Comparison of ENCODE assay signal across 33 cellular contexts in genomic region chr4:85391011-85391410, GRCh38.
"Had no signal": no experiment of that assay in that cellular context is flagged by ENCODE, and none has a peak within 500 bp of the region (broad histone marks: within the 10 kb centered on the region; RNA-seq: fewer than 3 reads in every experiment).

No MANE protein-coding gene starts in this region.

- H3K27me3 ChIP-seq: esophagus muscularis mucosa, foreskin keratinocyte, heart left ventricle, left lung, right lobe of liver, tibial artery, upper lobe of right lung had no signal

- H3K27ac Mint-ChIP-seq: activated naive CD8-positive, alpha-beta T cell; endodermal cell; immature natural killer cell; natural killer cell treated with Interleukin-12 subunit alpha and Interleukin-12 subunit beta and Interleukin-15 and Interleukin-18, amount 100 ng/mL, for 72 hours; stimulated activated naive CD8-positive, alpha-beta T cell treated with anti-CD3 and anti-CD28 coated beads, Interleukin-15, amount 100 ng/mL, for 72 hours; T-helper 1 cell treated with Interleukin-12 subunit alpha and Interleukin-12 subunit beta and Interleukin-4 antibody, amounts not matched to agents 30 μg/mL and 1 μg/mL, for 36 hours had no signal

- ATAC-seq: foreskin keratinocyte; heart left ventricle; left lung; natural killer cell treated with Interleukin-12 subunit alpha and Interleukin-12 subunit beta and Interleukin-15 and Interleukin-18, amount 100 ng/mL, for 72 hours; right lobe of liver; stimulated activated naive CD8-positive, alpha-beta T cell treated with anti-CD3 and anti-CD28 coated beads, Interleukin-15, amount 100 ng/mL, for 72 hours; upper lobe of right lung had no signal

- H3K36me3 ChIP-seq: esophagus muscularis mucosa, heart left ventricle, left lung, right lobe of liver, tibial artery, upper lobe of right lung, WERI-Rb-1 had no signal

- H3K4me3 ChIP-seq: esophagus muscularis mucosa, heart left ventricle, left lung, lung, right lobe of liver, smooth muscle cell, tibial artery, upper lobe of right lung had no signal

- H3K36me3 Mint-ChIP-seq: activated naive CD8-positive, alpha-beta T cell; immature natural killer cell; stimulated activated memory B cell treated with anti-CD40 and anti-IgM and Interleukin-4, amounts not matched to agents 10 μg/mL and 1 μg/mL and 100 μg/mL, for 72 hours had no signal

- H3K9me3 ChIP-seq: esophagus muscularis mucosa, heart left ventricle, left lung, right lobe of liver, tibial artery, upper lobe of right lung had no signal

- FAIRE-seq: astrocyte, kidney had no signal

- H3K27me3 Mint-ChIP-seq: natural killer cell treated with Interleukin-12 subunit alpha and Interleukin-12 subunit beta and Interleukin-15 and Interleukin-18, amount 100 ng/mL, for 72 hours; stimulated activated memory B cell treated with anti-CD40 and anti-IgM and Interleukin-4, amounts not matched to agents 10 μg/mL and 1 μg/mL and 100 μg/mL, for 72 hours; stimulated activated naive CD8-positive, alpha-beta T cell treated with anti-CD3 and anti-CD28 coated beads, Interleukin-15, amount 100 ng/mL, for 72 hours had no signal

- H3K9me3 Mint-ChIP-seq: T-helper 1 cell treated with Interleukin-12 subunit alpha and Interleukin-12 subunit beta and Interleukin-4 antibody, amounts not matched to agents 30 μg/mL and 1 μg/mL, for 36 hours had no signal

- H3K4me1 ChIP-seq: esophagus muscularis mucosa, foreskin keratinocyte, left lung, right lobe of liver, tibial artery, upper lobe of right lung had no signal

- H3K4me3 Mint-ChIP-seq: activated naive CD8-positive, alpha-beta T cell; endodermal cell; immature natural killer cell; natural killer cell treated with Interleukin-12 subunit alpha and Interleukin-12 subunit beta and Interleukin-15 and Interleukin-18, amount 100 ng/mL, for 72 hours; stimulated activated naive CD8-positive, alpha-beta T cell treated with anti-CD3 and anti-CD28 coated beads, Interleukin-15, amount 100 ng/mL, for 72 hours; T-helper 1 cell treated with Interleukin-12 subunit alpha and Interleukin-12 subunit beta and Interleukin-4 antibody, amounts not matched to agents 30 μg/mL and 1 μg/mL, for 36 hours had no signal

- H3K4me1 Mint-ChIP-seq: endodermal cell; immature natural killer cell; stimulated activated naive CD8-positive, alpha-beta T cell treated with anti-CD3 and anti-CD28 coated beads, Interleukin-15, amount 100 ng/mL, for 72 hours had no signal

- H3K4me2 ChIP-seq: smooth muscle cell had no signal

- H3K27ac ChIP-seq: esophagus muscularis mucosa, foreskin keratinocyte, left lung, right lobe of liver, tibial artery, upper lobe of right lung, WERI-Rb-1 had no signal

- DNase-seq: activated CD4-positive, alpha-beta T cell treated with anti-CD3 and anti-CD28 coated beads for 48 hours; activated CD4-positive, alpha-beta T cell treated with anti-CD3 and anti-CD28 coated beads, Interleukin-2, amount 50 U/mL, for 48 hours; activated CD8-positive, alpha-beta memory T cell treated with anti-CD3 and anti-CD28 coated beads for 24 hours; activated effector memory CD4-positive, alpha-beta T cell treated with Interleukin-2 at 50 U/mL for 16 hours; activated naive CD4-positive, alpha-beta T cell treated with Interleukin-2 at 50 U/mL for 16 hours; amniotic stem cell; caudate nucleus; endodermal cell; foreskin keratinocyte; heart left ventricle; hypothalamus; immature natural killer cell; kidney; left lung; mesendoderm; right lobe of liver; stimulated activated CD4-positive, alpha-beta T cell treated with anti-CD3 and anti-CD28 coated beads, Interleukin-1b, Interleukin-23, amount 100 ng/mL, for 48 hours; stimulated activated CD4-positive, alpha-beta T cell treated with anti-CD3 and anti-CD28 coated beads, Interleukin-4, amount 100 ng/mL, for 4 hours; stimulated activated CD8-positive, alpha-beta memory T cell treated with anti-CD3 and anti-CD28 coated beads, Interleukin-4, amount 100 ng/mL, for 48 hours; stimulated activated naive CD8-positive, alpha-beta T cell treated with anti-CD3 and anti-CD28 coated beads, Interleukin-15, amount 100 ng/mL, for 72 hours; substantia nigra; T-helper 9 cell; tibial artery; upper lobe of right lung; WERI-Rb-1 had no signal
